In genomic region chr1:238404506-238404905, GRCh38 we compare ENCODE assay signal across 20 cellular contexts.
"Had no signal": no experiment of that assay in that cellular context is flagged by ENCODE, and none has a peak within 500 bp of the region (broad histone marks: within the 10 kb centered on the region; RNA-seq: fewer than 3 reads in every experiment).

No MANE protein-coding gene starts in this region.

- DNase-seq: activated CD4-positive, alpha-beta T cell treated with anti-CD3 and anti-CD28 coated beads for 4 hours; activated CD8-positive, alpha-beta T cell treated with anti-CD3 and anti-CD28 coated beads for 36 hours; activated gamma-delta T cell; activated T-cell treated with anti-CD3 and anti-CD28 coated beads, Interleukin-2, amount 50 U/mL, for 72 hours; anterior cingulate cortex; dermis blood vessel endothelial cell; endodermal cell; kidney; left ventricle myocardium superior; occipital lobe; right lobe of liver; stimulated activated CD4-positive, alpha-beta T cell treated with anti-CD3 and anti-CD28 coated beads, Interleukin-4, amount 100 ng/mL, for 4 hours; stimulated activated CD8-positive, alpha-beta memory T cell treated with anti-CD3 and anti-CD28 coated beads, Interleukin-4, amount 100 ng/mL, for 48 hours; stimulated activated naive CD4-positive, alpha-beta T cell treated with Interleukin-2 at 50 U/mL for 16 hours; T-helper 2 cell; upper lobe of left lung had no signal

- H3K27ac ChIP-seq: hepatocyte, right lobe of liver, suprapubic skin, upper lobe of left lung had no signal

- H3K4me1 ChIP-seq: right lobe of liver, suprapubic skin, upper lobe of left lung had no signal

- H3K9me3 ChIP-seq: right lobe of liver, suprapubic skin, upper lobe of left lung had no signal

- ATAC-seq: activated CD8-positive, alpha-beta T cell treated with anti-CD3 and anti-CD28 coated beads for 36 hours; activated T-cell treated with anti-CD3 and anti-CD28 coated beads, Interleukin-2, amount 50 U/mL, for 72 hours; left ventricle myocardium superior; right lobe of liver had no signal

- FAIRE-seq: bronchial epithelial cell, kidney had no signal

- H3K36me3 ChIP-seq: right lobe of liver, suprapubic skin, upper lobe of left lung had no signal

- H3K4me3 ChIP-seq: hepatocyte, right lobe of liver, smooth muscle cell, suprapubic skin, upper lobe of left lung had no signal

- H3K27me3 ChIP-seq: hepatocyte, right lobe of liver, suprapubic skin, upper lobe of left lung had no signal
